ENCODE assay signal across 9 cellular contexts in genomic region chr3:32568953-32569352, GRCh38. TPM values are rescaled to one million over a fixed set of nuclear protein-coding genes. Genes with fewer than 3 reads are reported as not detected.
DNase-seq lines count a peak whose midpoint lies in the region; ATAC-seq, FAIRE-seq and TF ChIP-seq lines count a peak whose summit lies in the region.
"Had no signal": no experiment of that assay in that cellular context is flagged by ENCODE, and none has a peak within 500 bp of the region (broad histone marks: within the 10 kb centered on the region; RNA-seq: fewer than 3 reads in every experiment).

No MANE protein-coding gene starts in this region.

- no peak overlapping the region for H3K27ac ChIP-seq in AG04450 (ENCODE audit: low read depth, low read length)
- no peak overlapping the region for H3K27ac ChIP-seq in HUES48 (ENCODE audit: low read depth, low read length)
- H3K27ac ChIP-seq in GM12878 (ENCODE audit: control insufficient read depth, insufficient read depth) = no peak overlapping the region

- CTCF ChIA-PET in AG04450 (lab: Charles Lee) (interaction anchor here (1.8 to 2.2 kb wide), 2 partner anchors 9 to 59 kb away, joined by 5 to 13 read pairs; no protein-coding TSS in a partner anchor), GM12878 (lab: Yijun Ruan, JAX) (interaction anchor here (1.0 to 1.6 kb wide), 8 partner anchors 9 to 193 kb away, joined by 3 to 4 read pairs (median 3); partner anchors contain the start of gene CMTM6)

- H3K4me3 Mint-ChIP-seq in mesothelial cell of epicardium = peak overlapping the region; percentile 90

- no TSS peak for BruUV-seq in GM12878 (replicated peaks; lab: Mats Ljungman, UMichigan)

- H4K20me1 ChIP-seq in GM12878 (ENCODE audit: control insufficient read depth, insufficient read depth) = no peaks in the 10 kb centered on the region

- H3K4me1 ChIP-seq in HUES48 (ENCODE audit: control insufficient read depth, insufficient read depth, low read length) (peaks cover 23% of the 10 kb centered on the region), GM12878 (ENCODE audit: control insufficient read depth, insufficient read depth, low read length) (no peaks in the 10 kb centered on the region)

- H3K79me2 ChIP-seq in GM12878 (ENCODE audit: control insufficient read depth, insufficient read depth, low read length) = peaks cover 31% of the 10 kb centered on the region

- in situ Hi-C loops in GM12878 (cut with MboI) = no loop called here

- no peak overlapping the region for H3K27ac Mint-ChIP-seq in mesothelial cell of epicardium

- TF ChIP-seq CTCF in AG04450 (IDR thresholded peaks at IDR 0.05; ENCODE audit: low read depth, low read length) = no peak
- no peak for TF ChIP-seq CTCF in GM12878 (IDR thresholded peaks at IDR 0.05 in 2 of 3, conservative IDR thresholded peaks at IDR 0.05 in 1 of 3; ENCODE audit: control insufficient read depth in 2 of 3, extremely low read depth in 1 of 3, insufficient read depth in 1 of 3, low read depth in 3 of 3, low read length in 3 of 3)
- no peak for TF ChIP-seq CTCF in mesothelial cell of epicardium (IDR thresholded peaks at IDR 0.05; ENCODE audit: unreplicated experiment)

- H2AFZ ChIP-seq in GM12878 (ENCODE audit: control insufficient read depth, low read depth, low read length) = no peak overlapping the region

- H3K9ac ChIP-seq in HUES48 (ENCODE audit: low read depth, low read length) (no peak overlapping the region), GM12878 (ENCODE audit: control insufficient read depth, insufficient read depth, low read length) (peak overlapping the region; percentile 27)

- FAIRE-seq in GM12878 (lab: Jason Lieb, UNC) = no peak
- FAIRE-seq: G401.6 had no signal

- no peak for TF ChIP-seq RAD21 in GM12878 (IDR thresholded peaks at IDR 0.05; ENCODE audit: insufficient read depth, low read depth, low read length)

- TF ChIP-seq EP300 in GM12878 (IDR thresholded peaks at IDR 0.05; ENCODE audit: borderline replicate concordance in 1 of 2, control insufficient read depth in 1 of 2, low read depth in 2 of 2, low read length in 2 of 2) = no peak

- no peak for ATAC-seq in GM12878
- no peak for ATAC-seq in GM18505 (IDR thresholded peaks at IDR 0.05; ENCODE audit: unreplicated experiment)
- no peak for ATAC-seq in GM18502 (IDR thresholded peaks at IDR 0.05; ENCODE audit: poor library complexity, unreplicated experiment)
- no peak for ATAC-seq in GM19395 (IDR thresholded peaks at IDR 0.05; ENCODE audit: unreplicated experiment)

- no peaks in the 10 kb centered on the region for H3K36me3 Mint-ChIP-seq in mesothelial cell of epicardium

- SMC1A ChIA-PET in GM12878 (lab: Charles Lee; ENCODE audit: uncharacterized antibody, unreplicated experiment) = interaction anchor here (0.6 to 3.4 kb wide), 14 partner anchors 8 to 314 kb away, joined by 3 to 19 read pairs (median 4); no protein-coding TSS in a partner anchor

- H3K27me3 Mint-ChIP-seq in mesothelial cell of epicardium (ENCODE audit: low read depth) = no peaks in the 10 kb centered on the region

- H3K4me3 ChIP-seq in AG04450 (ENCODE audit: low read depth, low read length) (peak overlapping the region; percentile 90), HUES48 (ENCODE audit: low read depth, low read length) (peak overlapping the region; percentile 99), GM12878 (peak overlapping the region; percentile 92; the same call in 1 of the 2 replicates)

- 53% methylated on average over 2 of the region's 2 CpGs for WGBS in GM12878 (ENCODE audit: insufficient coverage, insufficient replicate concordance, low lambda C conversion rate, missing lambda C conversion rate)

- no peaks in the 10 kb centered on the region; the same call in 1 of the 2 replicates for H3K9me3 ChIP-seq in AG04450 (ENCODE audit: control insufficient read depth, insufficient read depth, low read length)
- no peaks in the 10 kb centered on the region for H3K9me3 ChIP-seq in HUES48 (ENCODE audit: control insufficient read depth, insufficient read depth, low read length)
- H3K9me3 ChIP-seq in GM12878 (replicated peaks; ENCODE audit: control insufficient read depth, insufficient read depth, low read length) = no peaks in the 10 kb centered on the region

- H3K27me3 ChIP-seq in AG04450 (ENCODE audit: control insufficient read depth, insufficient read depth, low read length) (no peaks in the 10 kb centered on the region), HUES48 (ENCODE audit: control insufficient read depth, insufficient read depth, low read length) (no peaks in the 10 kb centered on the region), GM12878 (replicated peaks in 1 of 2; ENCODE audit: control insufficient read depth in 2 of 2, insufficient read depth in 2 of 2, low read length in 1 of 2) (no peaks in the 10 kb centered on the region)

- intact Hi-C loops in GM12878 (cut with micrococcal nuclease; ENCODE audit: unreplicated experiment) = no loop called here

- H3K36me3 ChIP-seq in HUES48 (ENCODE audit: control insufficient read depth, insufficient read depth, low read length) (peaks cover 16% of the 10 kb centered on the region), GM12878 (ENCODE audit: control insufficient read depth in 2 of 2, insufficient read depth in 2 of 2, low read length in 1 of 2) (peaks cover 0 to 3% of the 10 kb centered on the region in 2 experiments; a peak in 1 of 4 replicates)

- RAD21 ChIA-PET in GM12878 (lab: Charles Lee; ENCODE audit: unreplicated experiment) = interaction anchor here (1.2 to 1.6 kb wide), 4 partner anchors 10 to 62 kb away, joined by 3 to 14 read pairs (median 4); no protein-coding TSS in a partner anchor

- H3K4me1 Mint-ChIP-seq in mesothelial cell of epicardium = peaks cover 17% of the 10 kb centered on the region

- no peaks in the 10 kb centered on the region for H3K9me3 Mint-ChIP-seq in mesothelial cell of epicardium

- POLR2A ChIA-PET in AG04450 (lab: Yijun Ruan, JAX) (no interaction called here), GM12878 (lab: Charles Lee) (interaction anchor here (1.0 to 1.9 kb wide), 4 partner anchors 9 to 71 kb away, joined by 4 to 7 read pairs (median 6); no protein-coding TSS in a partner anchor)

- peak overlapping the region; percentile 96 for H3K4me2 ChIP-seq in GM12878 (ENCODE audit: control insufficient read depth, insufficient read depth)

- no peak for TF ChIP-seq POLR2A in GM12878 (IDR thresholded peaks at IDR 0.05; ENCODE audit: low read depth, low read length)
- TF ChIP-seq POLR2A in GM18505 (IDR thresholded peaks at IDR 0.05; ENCODE audit: borderline replicate concordance, extremely low read depth, insufficient read depth, insufficient read length) = no peak

- DNase-seq in AG04450 (ENCODE audit: low read depth, low spot score) = no peak
- DNase-seq in GM12878 (ENCODE audit: low read depth, low spot score) = no peak
- no peak for DNase-seq in mesothelial cell of epicardium (ENCODE audit: low spot score in 2 of 2, unreplicated experiment in 2 of 2)
- DNase-seq in NCI-H2029 treated with DMSO at 0.1 percent for 48 hours (lab: John Stamatoyannopoulos, UW) = no peak

TF ChIP-seq in GM12878, 131 proteins besides CTCF, POLR2A, EP300 and RAD21 (continues in another document):
- TF ChIP-seq LARP7 (IDR thresholded peaks at IDR 0.05) (no peak), KAT2A (conservative IDR thresholded peaks at IDR 0.05; ENCODE audit: control insufficient read depth, low read depth, low read length) (no peak), ZNF274 (IDR thresholded peaks at IDR 0.05; ENCODE audit: insufficient read depth, insufficient read length) (no peak), USF2 (IDR thresholded peaks at IDR 0.05; ENCODE audit: borderline replicate concordance, low read depth, low read length) (no peak)

RNA-seq across cellular contexts. Expression of gene DYNC1LI1, which starts 1.7 kb away (rescaled TPM):
- polyA plus RNA-seq in AG04450 (2011; rRNA removed) (33.2 and 53.4 TPM in 2 replicates), GM12878 (2011; rRNA removed) (51.7 and 83.7 TPM in 2 replicates), GM12878 (2014; fragmentation: Illumina TruSeq; extraction: Trizol) (32.0 and 40.8 TPM in 2 replicates), GM12878 (2014; fragmentation: Nextera tagmentation; extraction: Ambion mirVana) (10 to 100 TPM; 11.5 to 17.0 TPM), GM12878 (2014; rRNA removed) (28.1 and 30.1 TPM in 2 replicates), GM12878 (2016; fragmentation: Nextera tagmentation; extraction: Ambion mirVana) (10 to 100 TPM; 36.8 to 37.6 TPM)
- polyA minus RNA-seq in AG04450 (2011; rRNA and poly(A)+ RNA removed) = 10.6 and 31.2 TPM in 2 replicates
- 41.3 and 43.7 TPM in 2 replicates for total RNA-seq in GM12878 (2013; cell fraction: nucleolus; rRNA removed)
- total RNA-seq in GM12878 (2014; rRNA removed) (26.5 and 30.8 TPM in 2 replicates), GM12878 (2014; rRNA removed; fragmentation: Illumina TruSeq; extraction: Trizol) (34.4 and 36.5 TPM in 2 replicates), GM12878 (2021) (29.7 and 32.0 TPM in 2 replicates), mesothelial cell of epicardium (22.0 to 23.9 TPM (median 22.3 TPM) in 3 replicates)
- polyA plus RNA-seq in GM12878 (2011; ENCODE audit: low read depth) = 8.9 TPM
- 15.4 and 18.0 TPM in 2 replicates for polyA plus RNA-seq in GM12878 (2011; cell fraction: cytosol; rRNA removed)
- 14.5 and 21.8 TPM in 2 replicates for polyA plus RNA-seq in GM12878 (2011; cell fraction: nucleus; rRNA removed)
- polyA plus RNA-seq in GM12878 (2012) = 15.3 and 19.8 TPM in 2 replicates
- 20.3 and 21.6 TPM in 2 replicates for polyA minus RNA-seq in GM12878 (2011; rRNA and poly(A)+ RNA removed)
- polyA minus RNA-seq in GM12878 (2011; cell fraction: cytosol; rRNA and poly(A)+ RNA removed) = 9.6 and 12.0 TPM in 2 replicates
- polyA minus RNA-seq in GM12878 (2011; cell fraction: nucleus; rRNA and poly(A)+ RNA removed) = 30.8 and 67.1 TPM in 2 replicates
